Comparison of ENCODE assay signal across 14 cellular contexts in genomic region chr16:72247821-72248253, GRCh38.
DNase-seq lines count a peak whose midpoint lies in the region; ATAC-seq and TF ChIP-seq lines count a peak whose summit lies in the region.
"Had no signal": no experiment of that assay in that cellular context is flagged by ENCODE, and none has a peak within 500 bp of the region (broad histone marks: within the 10 kb centered on the region; RNA-seq: fewer than 3 reads in every experiment).

No MANE protein-coding gene starts in this region.

- WGBS in aorta, 2 donors, result 50 to 52% methylated on average over 5 of the region's 5 CpGs

- no peaks in the 10 kb centered on the region for H3K27me3 ChIP-seq in aorta (ENCODE audit: control insufficient read depth in 1 of 2, insufficient read depth in 2 of 2, low read length in 1 of 2)
- H3K27me3 ChIP-seq: ascending aorta, stomach had no signal

- H3K9me3 ChIP-seq in aorta (ENCODE audit: control insufficient read depth, low read length), result no peaks in the 10 kb centered on the region
- H3K9me3 ChIP-seq: ascending aorta, stomach had no signal

- TF ChIP-seq CTCF in LNCaP clone FGC (IDR thresholded peaks at IDR 0.05; ENCODE audit: control insufficient read depth, extremely low read depth, insufficient read depth), result no peak
- no peak for TF ChIP-seq CTCF in choroid plexus epithelial cell (conservative IDR thresholded peaks at IDR 0.05; ENCODE audit: low read depth, low read length)

- H3K36me3 ChIP-seq in aorta (ENCODE audit: control insufficient read depth in 1 of 2, insufficient read depth in 2 of 2, low read length in 1 of 2), result no peaks in the 10 kb centered on the region
- H3K36me3 ChIP-seq: ascending aorta, stomach had no signal

- H3K27ac ChIP-seq in aorta (ENCODE audit: low read depth in 1 of 2, low read length in 2 of 2), result no peak overlapping the region
- H3K27ac ChIP-seq: parathyroid adenoma, PC-9, stomach had no signal

- no peak overlapping the region for H3K4me3 ChIP-seq in LNCaP clone FGC (ENCODE audit: low read depth, low read length)
- no peak overlapping the region for H3K4me3 ChIP-seq in choroid plexus epithelial cell (ENCODE audit: low read depth, low read length)
- H3K4me3 ChIP-seq in aorta (ENCODE audit: low read length in 2 of 2), result no peak overlapping the region
- H3K4me3 ChIP-seq: ascending aorta, PC-9, stomach had no signal

- intact Hi-C loops in aorta (cut with DNase I), result loop anchor here in 1 of 2 donors (10.0 kb wide), 1 partner anchor 67 kb away; no protein-coding TSS in a partner anchor

- DNase-seq in LNCaP clone FGC (ENCODE audit: low read depth), result peak; percentile 34
- peak; percentile 47 for DNase-seq in choroid plexus epithelial cell (ENCODE audit: low read depth)
- peak; percentile 2 for DNase-seq in kidney tubule cell (ENCODE audit: low spot score)
- DNase-seq in aorta, result no peak
- DNase-seq in NCI-H146 (lab: John Stamatoyannopoulos, UW), result no peak
- DNase-seq: NCI-H1930; NCI-H526 treated with DMSO at 0.1 percent for 48 hours; PC-9; stimulated activated CD4-positive, alpha-beta T cell treated with anti-CD3 and anti-CD28 coated beads, Interleukin-15, amount 100 ng/mL, for 24 hours; stomach had no signal

- peak; percentile 17 for ATAC-seq in aorta (ENCODE audit: low FRiP score)
- ATAC-seq in HG02798 (IDR thresholded peaks at IDR 0.05; ENCODE audit: poor library complexity, unreplicated experiment), result no peak
- no peak for ATAC-seq in GM18909 (IDR thresholded peaks at IDR 0.05; ENCODE audit: poor library complexity, unreplicated experiment)

- no peaks in the 10 kb centered on the region for H3K4me1 ChIP-seq in aorta (ENCODE audit: control insufficient read depth in 1 of 2, insufficient read depth in 2 of 2, low read length in 2 of 2)
- H3K4me1 ChIP-seq: ascending aorta, parathyroid adenoma, stomach had no signal

Comparison
In these comparisons a context has a peak if more than half of its experiments do, and no peak if none do; other contexts are left out.
1. DNase-seq: peak in LNCaP clone FGC (single experiment), choroid plexus epithelial cell (single experiment) and kidney tubule cell (single experiment); none in aorta (0 of 2) and NCI-H146 (single experiment).